ENCODE assay signal across 32 cellular contexts in genomic region chr11:122563761-122564160, GRCh38.
"Had no signal": no experiment of that assay in that cellular context is flagged by ENCODE, and none has a peak within 500 bp of the region (broad histone marks: within the 10 kb centered on the region; RNA-seq: fewer than 3 reads in every experiment).

No MANE protein-coding gene starts in this region.

- H3K4me3 Mint-ChIP-seq: immature natural killer cell; mesothelial cell of epicardium; naive B cell; natural killer cell; nephron progenitor cell; neural progenitor cell; stimulated activated effector memory CD8-positive, alpha-beta T cell treated with anti-CD3 and anti-CD28 coated beads, Interleukin-12 subunit alpha, Interleukin-12 subunit beta, amount 100 ng/mL, for 72 hours; stimulated activated naive CD8-positive, alpha-beta T cell treated with anti-CD3 and anti-CD28 coated beads, Interleukin-15, Interleukin-2, amounts not matched to agents 100 ng/mL and 50 ng/mL, for 24 hours had no signal

- H3K4me1 ChIP-seq: left lung, lower lobe of right lung, neural progenitor cell, pancreas, prostate gland, suprapubic skin, tibial artery, upper lobe of right lung had no signal

- H3K4me3 ChIP-seq: hepatocyte, left lung, lower lobe of right lung, neural progenitor cell, pancreas, prostate gland, skin epidermis, suprapubic skin, thoracic aorta, tibial artery, upper lobe of right lung had no signal

- H3K27ac ChIP-seq: hepatocyte, left lung, lower lobe of right lung, neural progenitor cell, pancreas, prostate gland, skin epidermis, suprapubic skin, thoracic aorta, tibial artery, upper lobe of right lung had no signal

- H3K36me3 Mint-ChIP-seq: immature natural killer cell; mesothelial cell of epicardium; naive B cell; natural killer cell; neural progenitor cell; stimulated activated effector memory CD8-positive, alpha-beta T cell treated with anti-CD3 and anti-CD28 coated beads, Interleukin-12 subunit alpha, Interleukin-12 subunit beta, amount 100 ng/mL, for 72 hours had no signal

- H3K4me2 ChIP-seq: hepatocyte, neural progenitor cell had no signal

- H3K9me3 Mint-ChIP-seq: immature natural killer cell; natural killer cell; stimulated activated effector memory CD8-positive, alpha-beta T cell treated with anti-CD3 and anti-CD28 coated beads, Interleukin-12 subunit alpha, Interleukin-12 subunit beta, amount 100 ng/mL, for 72 hours; stimulated activated naive CD8-positive, alpha-beta T cell treated with anti-CD3 and anti-CD28 coated beads, Interleukin-15, Interleukin-2, amounts not matched to agents 100 ng/mL and 50 ng/mL, for 24 hours had no signal

- H3K27ac Mint-ChIP-seq: immature natural killer cell; mesothelial cell of epicardium; naive B cell; natural killer cell; nephron progenitor cell; neural progenitor cell; stimulated activated effector memory CD8-positive, alpha-beta T cell treated with anti-CD3 and anti-CD28 coated beads, Interleukin-12 subunit alpha, Interleukin-12 subunit beta, amount 100 ng/mL, for 72 hours; stimulated activated naive CD8-positive, alpha-beta T cell treated with anti-CD3 and anti-CD28 coated beads, Interleukin-15, Interleukin-2, amounts not matched to agents 100 ng/mL and 50 ng/mL, for 24 hours had no signal

- H2AFZ ChIP-seq: hepatocyte, neural progenitor cell had no signal

- H3K79me2 ChIP-seq: hepatocyte had no signal

- H3K4me1 Mint-ChIP-seq: immature natural killer cell; mesothelial cell of epicardium; naive B cell; natural killer cell; nephron progenitor cell; neural progenitor cell; stimulated activated effector memory CD8-positive, alpha-beta T cell treated with anti-CD3 and anti-CD28 coated beads, Interleukin-12 subunit alpha, Interleukin-12 subunit beta, amount 100 ng/mL, for 72 hours had no signal

- H3K9ac ChIP-seq: neural progenitor cell had no signal

- H3K27me3 ChIP-seq: hepatocyte, left lung, neural progenitor cell, pancreas, upper lobe of right lung had no signal

- DNase-seq: immature natural killer cell; kidney; left colon; left lung; lower lobe of right lung; mammary epithelial cell; mesenchymal stem cell; naive B cell; natural killer cell; nephron progenitor cell; pancreas; posterior cingulate gyrus; retina; right cardiac atrium; stimulated activated CD4-positive, alpha-beta T cell treated with anti-CD3 and anti-CD28 coated beads, Interleukin-12 subunit alpha, Interleukin-12 subunit beta, amount 100 ng/mL, for 4 hours; stimulated activated CD4-positive, alpha-beta T cell treated with anti-CD3 and anti-CD28 coated beads, Interleukin-15, amount 100 ng/mL, for 24 hours; stimulated activated CD4-positive, alpha-beta T cell treated with anti-CD3 and anti-CD28 coated beads, Interleukin-2, amount 100 ng/mL, for 24 hours; stimulated activated CD4-positive, alpha-beta T cell treated with anti-CD3 and anti-CD28 coated beads, Interleukin-4, amount 100 ng/mL, for 24 hours; stimulated activated naive CD4-positive, alpha-beta T cell; tibial artery; trophoblast cell; upper lobe of right lung had no signal

- H3K36me3 ChIP-seq: left lung, lower lobe of right lung, neural progenitor cell, pancreas, prostate gland, suprapubic skin, thoracic aorta, tibial artery, upper lobe of right lung had no signal

- ATAC-seq: left colon; left lung; lower lobe of right lung; natural killer cell; pancreas; right cardiac atrium; sciatic nerve; stimulated activated effector memory CD8-positive, alpha-beta T cell treated with anti-CD3 and anti-CD28 coated beads, Interleukin-12 subunit alpha, Interleukin-12 subunit beta, amount 100 ng/mL, for 72 hours; upper lobe of right lung had no signal

- H3K9me3 ChIP-seq: left lung, lower lobe of right lung, pancreas, prostate gland, suprapubic skin, thoracic aorta, tibial artery, upper lobe of right lung had no signal
